Comparison of ENCODE assay signal across 8 cellular contexts in genomic region chr21:34202553-34203332, GRCh38.
DNase-seq lines count a peak whose midpoint lies in the region; ATAC-seq and TF ChIP-seq lines count a peak whose summit lies in the region.

No MANE protein-coding gene starts in this region.

- H3K27me3 ChIP-seq in WERI-Rb-1 (ENCODE audit: insufficient read depth, low read depth, severe bottlenecking) (peaks cover 29% of the 10 kb centered on the region), iPS DF 6.9 (ENCODE audit: control insufficient read depth, insufficient read depth, low read length) (no peaks in the 10 kb centered on the region)

- H3K36me3 ChIP-seq in HEK293 (ENCODE audit: control insufficient read depth in 2 of 2, insufficient read depth in 1 of 2, low read length in 2 of 2) (no peaks in the 10 kb centered on the region), WERI-Rb-1 (no peaks in the 10 kb centered on the region), iPS DF 6.9 (ENCODE audit: control insufficient read depth, insufficient read depth, low read length) (no peaks in the 10 kb centered on the region), OCI-LY7 (ENCODE audit: insufficient read depth, low read length) (no peaks in the 10 kb centered on the region)

- H3K9me3 ChIP-seq in HEK293 (ENCODE audit: control insufficient read depth, insufficient read depth, low read depth, low read length) = no peaks in the 10 kb centered on the region
- no peaks in the 10 kb centered on the region for H3K9me3 ChIP-seq in WERI-Rb-1 (ENCODE audit: severe bottlenecking)
- H3K9me3 ChIP-seq in iPS DF 6.9 (ENCODE audit: control insufficient read depth, insufficient read depth, low read length) = no peaks in the 10 kb centered on the region
- H3K9me3 ChIP-seq in OCI-LY7 (ENCODE audit: low read length) = no peaks in the 10 kb centered on the region

- TF ChIP-seq CTCF in HEK293 (tag by site-specific recombination; IDR thresholded peaks at IDR 0.05) (no peak), WERI-Rb-1 (IDR thresholded peaks at IDR 0.05; ENCODE audit: low read depth, low read length) (no peak), OCI-LY7 (conservative IDR thresholded peaks at IDR 0.05; ENCODE audit: low read length) (no peak)

- ATAC-seq in sciatic nerve = peak; percentile 8

- H3K4me1 ChIP-seq in HEK293 (ENCODE audit: control insufficient read depth, insufficient read depth, low read length) (peaks cover 2% of the 10 kb centered on the region; the same call in 1 of the 2 replicates), iPS DF 6.9 (ENCODE audit: control insufficient read depth, insufficient read depth, low read length) (peaks cover 3% of the 10 kb centered on the region), OCI-LY7 (ENCODE audit: insufficient read depth, low read length, poor library complexity, severe bottlenecking) (peaks cover 9% of the 10 kb centered on the region)

- POLR2A ChIA-PET in HEK293 (lab: Yijun Ruan, JAX) = interaction anchor here (0.6 to 1.3 kb wide), 2 partner anchors 23 to 1486 kb away, joined by 4 to 5 read pairs; no protein-coding TSS in a partner anchor
- POLR2A ChIA-PET in OCI-LY7 (lab: Charles Lee) = interaction anchor here (0.6 kb wide), 1 partner anchor 10 kb away, joined by 4 read pairs; no protein-coding TSS in a partner anchor

- CTCF ChIA-PET in HEK293 (lab: Yijun Ruan, JAX) = interaction anchor here (0.7 to 4.9 kb wide), 15 partner anchors 10 to 279 kb away, joined by 3 to 39 read pairs (median 4); partner anchors contain the start of genes MRPS6 and SLC5A3
- CTCF ChIA-PET in OCI-LY7 (lab: Charles Lee; ENCODE audit: unreplicated experiment) = no interaction called here

- no peaks in the 10 kb centered on the region for H3K9me2 ChIP-seq in OCI-LY7 (ENCODE audit: insufficient read depth, low read length)

- intact Hi-C loops in sciatic nerve (cut with DNase I) (no loop called here), OCI-LY7 (cut with micrococcal nuclease; ENCODE audit: unreplicated experiment) (no loop called here)

- no peak overlapping the region for H3K4me2 ChIP-seq in OCI-LY7 (ENCODE audit: low read length)

- H3K27ac ChIP-seq in HEK293 (ENCODE audit: extremely low read depth, low read depth, low read length) (no peak overlapping the region; the same call in 1 of the 2 replicates), WERI-Rb-1 (no peak overlapping the region), iPS DF 6.9 (ENCODE audit: low read length) (no peak overlapping the region), OCI-LY7 (ENCODE audit: low read depth, low read length, poor library complexity, severe bottlenecking) (no peak overlapping the region)

- no peaks in the 10 kb centered on the region for H3K79me2 ChIP-seq in OCI-LY7 (ENCODE audit: insufficient read depth, low read depth, low read length)

- no peak overlapping the region for H3K4me3 ChIP-seq in HEK293 (ENCODE audit: low read depth, low read length)
- peak overlapping the region; percentile 48 for H3K4me3 ChIP-seq in WERI-Rb-1 (ENCODE audit: low read depth, low read length)
- H3K4me3 ChIP-seq in iPS DF 6.9 (ENCODE audit: low read length) = peak overlapping the region; percentile 8; the same call in 1 of the 2 replicates
- no peak overlapping the region for H3K4me3 ChIP-seq in OCI-LY7 (ENCODE audit: low read depth, low read length, poor library complexity, severe bottlenecking)

- BruUV-seq in OCI-LY7 (replicated peaks; lab: Mats Ljungman, UMichigan) = no TSS peak

- no peak overlapping the region for H2AFZ ChIP-seq in OCI-LY7 (ENCODE audit: low read length)

- peak; percentile 29 for DNase-seq in WERI-Rb-1
- no peak for DNase-seq in iPS DF 6.9 (ENCODE audit: low read depth, low spot score)
- no peak for DNase-seq in sciatic nerve (ENCODE audit: low spot score)
- no peak for DNase-seq in stimulated activated naive CD4-positive, alpha-beta T cell treated with Interleukin-2 at 50 U/mL for 16 hours (lab: John Stamatoyannopoulos, UW)
- DNase-seq in cerebellar nuclear complex (lab: John Stamatoyannopoulos, UW) = no peak
- no peak for DNase-seq in OCI-LY7 (ENCODE audit: low spot score)
- no peak for DNase-seq in NCI-H2171 (lab: John Stamatoyannopoulos, UW)

- no peaks in the 10 kb centered on the region for H4K20me1 ChIP-seq in OCI-LY7 (ENCODE audit: insufficient read depth, low read length)

- WGBS in iPS DF 6.9 (ENCODE audit: insufficient coverage, insufficient read length) = no CpG with 5 or more reads among the region's 24 CpGs

TF ChIP-seq in HEK293, 187 proteins besides CTCF, POLR2A, EP300 and RAD21:
- no peak for TF ChIP-seq ZNF10 (tag by site-specific recombination; IDR thresholded peaks at IDR 0.05)
- TF ChIP-seq ZSCAN4 (tag by site-specific recombination; IDR thresholded peaks at IDR 0.05) = 0 out of 2 replicates have a peak, but pooled peaks have one; percentile 8
- 0 out of 2 replicates have a peak, but pooled peaks have one; percentile 4 for TF ChIP-seq ZNF639 (tag by site-specific recombination; IDR thresholded peaks at IDR 0.05)
TF ChIP-seq in HEK293: peak in this region for 2.

Comparison
In these comparisons a context has a peak if more than half of its experiments do, and no peak if none do; other contexts are left out.
1. H3K4me3 ChIP-seq: peak in WERI-Rb-1 (single experiment) and iPS DF 6.9 (single experiment); none in HEK293 (single experiment) and OCI-LY7 (single experiment).